ENCODE assay signal across 25 cellular contexts in the genomic region with DNA sequence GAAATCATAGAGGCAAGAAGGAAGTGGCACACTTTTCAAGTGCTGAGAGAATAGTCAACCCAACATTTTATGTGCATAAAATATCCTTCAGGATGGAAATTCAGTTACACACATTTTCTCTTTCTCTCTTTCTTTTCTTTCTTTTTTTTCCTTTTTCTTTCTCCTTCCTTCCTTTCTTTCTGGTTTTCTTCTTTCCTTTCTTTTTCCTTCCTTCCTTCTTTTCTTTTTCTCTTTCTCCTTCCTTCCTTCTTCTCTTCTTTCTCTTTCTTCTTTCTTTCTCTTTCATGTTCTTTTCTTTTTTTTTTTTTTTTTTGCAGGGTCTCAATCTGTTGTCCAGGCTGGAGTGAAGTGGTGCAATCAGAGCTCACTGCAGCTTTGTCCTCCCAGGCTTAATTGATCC. TPM values are rescaled to one million over a fixed set of nuclear protein-coding genes. Genes with fewer than 3 reads are reported as not detected.
"Had no signal": no experiment of that assay in that cellular context is flagged by ENCODE, and none has a peak within 500 bp of the region (broad histone marks: within the 10 kb centered on the region; RNA-seq: fewer than 3 reads in every experiment).

No MANE protein-coding gene starts in this region.

- H3K4me3 ChIP-seq: body of pancreas, heart left ventricle, thoracic aorta, vagina had no signal

- H3K9me3 Mint-ChIP-seq: activated B cell treated with CpG ODN at 0.5 μM for 24 hours; dendritic cell treated with granulocyte-macrophage colony-stimulating factor and Interleukin-4, amounts not matched to agents 40 ng/mL and 50 ng/mL, for 4 days had no signal

- H3K27ac ChIP-seq: body of pancreas, heart left ventricle, thoracic aorta, vagina had no signal

- H3K4me3 Mint-ChIP-seq: activated B cell treated with CpG ODN at 0.5 μM for 24 hours; activated CD4-positive, alpha-beta T cell treated with anti-CD3 and anti-CD28 coated beads for 36 hours; dendritic cell treated with granulocyte-macrophage colony-stimulating factor and Interleukin-4, amounts not matched to agents 40 ng/mL and 50 ng/mL, for 4 days; stimulated activated memory B cell treated with anti-CD40 and anti-IgM and Interleukin-4, amounts not matched to agents 10 μg/mL and 1 μg/mL and 100 μg/mL, for 72 hours; type B pancreatic cell had no signal

- H3K27me3 ChIP-seq: body of pancreas, heart left ventricle, vagina had no signal

- ATAC-seq: activated CD4-positive, alpha-beta T cell treated with anti-CD3 and anti-CD28 coated beads for 36 hours; body of pancreas; heart left ventricle; left cardiac atrium; sciatic nerve; stimulated activated memory B cell treated with anti-CD40 and anti-IgM and Interleukin-4, amounts not matched to agents 10 μg/mL and 1 μg/mL and 100 μg/mL, for 72 hours had no signal

- H3K36me3 ChIP-seq: heart left ventricle, thoracic aorta, vagina had no signal

- DNase-seq: activated B cell treated with CpG ODN at 0.5 μM for 24 hours; activated CD4-positive, alpha-beta T cell treated with anti-CD3 and anti-CD28 coated beads for 36 hours; activated CD4-positive, alpha-beta T cell treated with anti-CD3 and anti-CD28 coated beads, Interleukin-2, amount 50 U/mL, for 4 hours; activated gamma-delta T cell treated with Interleukin-2 at 50 U/mL for 16 hours; body of pancreas; effector CD4-positive, alpha-beta T cell; heart left ventricle; left cardiac atrium; occipital lobe; small intestine; stimulated activated CD4-positive, alpha-beta T cell treated with anti-CD3 and anti-CD28 coated beads, Interleukin-2, amount 100 ng/mL, for 24 hours; T1000 had no signal

- H3K27me3 Mint-ChIP-seq: activated B cell treated with CpG ODN at 0.5 μM for 24 hours; activated CD4-positive, alpha-beta T cell treated with anti-CD3 and anti-CD28 coated beads for 36 hours; stimulated activated memory B cell treated with anti-CD40 and anti-IgM and Interleukin-4, amounts not matched to agents 10 μg/mL and 1 μg/mL and 100 μg/mL, for 72 hours had no signal

- H3K27ac Mint-ChIP-seq: activated B cell treated with CpG ODN at 0.5 μM for 24 hours; activated CD4-positive, alpha-beta T cell treated with anti-CD3 and anti-CD28 coated beads for 36 hours; dendritic cell treated with granulocyte-macrophage colony-stimulating factor and Interleukin-4, amounts not matched to agents 40 ng/mL and 50 ng/mL, for 4 days; stimulated activated memory B cell treated with anti-CD40 and anti-IgM and Interleukin-4, amounts not matched to agents 10 μg/mL and 1 μg/mL and 100 μg/mL, for 72 hours; type B pancreatic cell had no signal

- H3K36me3 Mint-ChIP-seq: stimulated activated memory B cell treated with anti-CD40 and anti-IgM and Interleukin-4, amounts not matched to agents 10 μg/mL and 1 μg/mL and 100 μg/mL, for 72 hours; type B pancreatic cell had no signal

- H3K9me3 ChIP-seq: body of pancreas, vagina had no signal

RNA-seq across cellular contexts. Expression of a gene that starts 38.7 kb away (rescaled TPM):
- total RNA-seq: activated B cell treated with CpG ODN at 0.5 μM for 24 hours, body of pancreas, cardiac septum, epithelial cell of proximal tubule, fibroblast of villous mesenchyme, heart left ventricle, left cardiac atrium, liver, mononuclear cell, myocyte, occipital lobe, sciatic nerve, thoracic aorta, vagina had no signal
- polyA plus RNA-seq: heart left ventricle, liver, neural cell, small intestine had no signal
